36 cellular contexts compared by ENCODE assay signal in the genomic region with DNA sequence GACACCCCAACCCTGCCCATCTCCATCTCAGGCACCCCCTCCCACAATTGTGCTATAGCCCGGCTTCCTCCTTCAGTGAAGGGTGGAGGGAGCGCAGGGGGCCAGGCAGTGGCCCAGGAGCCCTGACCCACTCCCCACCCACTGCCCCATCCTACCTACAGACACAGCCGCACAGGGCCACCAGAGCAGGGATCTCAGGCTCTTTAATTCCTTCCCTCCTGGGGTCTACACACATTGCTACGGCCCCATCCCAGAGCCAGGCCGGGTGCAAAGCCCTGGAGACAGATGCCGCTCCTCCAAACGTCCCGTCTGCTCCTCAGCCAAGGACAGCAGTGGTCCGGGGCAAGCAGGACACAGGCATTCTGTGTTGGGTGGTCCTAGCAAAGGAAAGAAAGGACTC. TPM values are rescaled to one million over a fixed set of nuclear protein-coding genes. Genes with fewer than 3 reads are reported as not detected.
"Had no signal": no experiment of that assay in that cellular context is flagged by ENCODE, and none has a peak within 500 bp of the region (broad histone marks: within the 10 kb centered on the region; RNA-seq: fewer than 3 reads in every experiment).

No MANE protein-coding gene starts in this region.

- H3K27ac ChIP-seq: brain microvascular endothelial cell, epithelial cell of prostate, esophagus squamous epithelium, gastroesophageal sphincter had no signal

- ATAC-seq: activated CD8-positive, alpha-beta T cell treated with anti-CD3 and anti-CD28 coated beads for 36 hours; activated T-cell treated with anti-CD3 and anti-CD28 coated beads, Interleukin-2, amount 50 U/mL, for 4 hours; activated T-helper 17 cell treated with anti-CD3 and anti-CD28 coated beads, Interleukin-2, amount 50 U/mL, for 72 hours; effector memory CD8-positive, alpha-beta T cell; gastroesophageal sphincter had no signal

- H3K9me3 ChIP-seq: esophagus squamous epithelium, gastroesophageal sphincter had no signal

- H3K27me3 ChIP-seq: brain microvascular endothelial cell, gastroesophageal sphincter had no signal

- H3K36me3 Mint-ChIP-seq: activated naive CD8-positive, alpha-beta T cell had no signal

- H3K27me3 Mint-ChIP-seq: central memory CD8-positive, alpha-beta T cell had no signal

- H3K4me1 ChIP-seq: esophagus squamous epithelium, gastroesophageal sphincter had no signal

- H3K9me3 Mint-ChIP-seq: activated CD4-positive, alpha-beta T cell treated with anti-CD3 and anti-CD28 coated beads, Interleukin-2, amount 10 ng/mL, durations not matched to agents 7 days and 5 days; activated T-helper 17 cell treated with anti-CD3 and anti-CD28 coated beads, Interleukin-2, amount 50 U/mL, for 72 hours; central memory CD8-positive, alpha-beta T cell; effector memory CD8-positive, alpha-beta T cell had no signal

- H3K4me3 ChIP-seq: esophagus squamous epithelium, gastroesophageal sphincter had no signal

- FAIRE-seq: astrocyte, bronchial epithelial cell, colon, endometrium, endothelial cell of umbilical vein had no signal

- H3K27ac Mint-ChIP-seq: activated CD4-positive, alpha-beta T cell treated with anti-CD3 and anti-CD28 coated beads, Interleukin-2, amount 10 ng/mL, durations not matched to agents 7 days and 5 days; activated CD8-positive, alpha-beta T cell treated with anti-CD3 and anti-CD28 coated beads for 36 hours; activated naive CD8-positive, alpha-beta T cell; activated T-helper 17 cell treated with anti-CD3 and anti-CD28 coated beads, Interleukin-2, amount 50 U/mL, for 72 hours; effector memory CD8-positive, alpha-beta T cell had no signal

- H3K36me3 ChIP-seq: brain microvascular endothelial cell, esophagus squamous epithelium, gastroesophageal sphincter had no signal

- DNase-seq: activated CD4-positive, alpha-beta T cell treated with anti-CD3 and anti-CD28 coated beads for 1 hour; activated CD4-positive, alpha-beta T cell treated with anti-CD3 and anti-CD28 coated beads for 4 hours; activated CD4-positive, alpha-beta T cell treated with anti-CD3 and anti-CD28 coated beads, Interleukin-2, amount 10 ng/mL, durations not matched to agents 7 days and 5 days; activated CD4-positive, alpha-beta T cell treated with anti-CD3 and anti-CD28 coated beads, Interleukin-2, amount 50 U/mL, for 4 hours; activated CD8-positive, alpha-beta memory T cell treated with anti-CD3 and anti-CD28 coated beads for 24 hours; activated CD8-positive, alpha-beta T cell treated with anti-CD3 and anti-CD28 coated beads for 36 hours; activated effector memory CD4-positive, alpha-beta T cell treated with Interleukin-2 at 50 U/mL for 16 hours; activated gamma-delta T cell treated with Interleukin-2 at 50 U/mL for 16 hours; activated naive CD4-positive, alpha-beta T cell treated with anti-CD3 and anti-CD28 coated beads, Interleukin-2, amount 50 U/mL, for 16 hours; activated naive CD4-positive, alpha-beta T cell treated with Interleukin-2 at 50 U/mL for 16 hours; activated T-cell treated with anti-CD3 and anti-CD28 coated beads, Interleukin-2, amount 50 U/mL, for 4 hours; amniotic stem cell; anterior cingulate cortex; brain microvascular endothelial cell; cortex of kidney; dermis blood vessel endothelial cell; effector CD4-positive, alpha-beta T cell; effector memory CD8-positive, alpha-beta T cell; esophagus squamous epithelium; foreskin melanocyte; T-helper 2 cell had no signal

- H3K4me3 Mint-ChIP-seq: activated CD4-positive, alpha-beta T cell treated with anti-CD3 and anti-CD28 coated beads, Interleukin-2, amount 10 ng/mL, durations not matched to agents 7 days and 5 days; activated CD8-positive, alpha-beta T cell treated with anti-CD3 and anti-CD28 coated beads for 36 hours; activated naive CD8-positive, alpha-beta T cell; activated T-cell treated with anti-CD3 and anti-CD28 coated beads, Interleukin-2, amount 50 U/mL, for 4 hours; activated T-helper 17 cell treated with anti-CD3 and anti-CD28 coated beads, Interleukin-2, amount 50 U/mL, for 72 hours; central memory CD8-positive, alpha-beta T cell; effector memory CD8-positive, alpha-beta T cell had no signal

- H3K4me1 Mint-ChIP-seq: activated CD4-positive, alpha-beta T cell treated with anti-CD3 and anti-CD28 coated beads, Interleukin-2, amount 10 ng/mL, durations not matched to agents 7 days and 5 days; activated T-helper 17 cell treated with anti-CD3 and anti-CD28 coated beads, Interleukin-2, amount 50 U/mL, for 72 hours; central memory CD8-positive, alpha-beta T cell had no signal

RNA-seq across cellular contexts. Expression of a gene that starts 12.8 kb away (rescaled TPM):
- total RNA-seq: activated CD4-positive, alpha-beta T cell treated with anti-CD3 and anti-CD28 coated beads, Interleukin-2, amount 10 ng/mL, durations not matched to agents 7 days and 5 days; cardiac septum; endothelial cell of umbilical vein; fibroblast of lung; fibroblast of villous mesenchyme; gastroesophageal sphincter; T-helper 1 cell treated with Interleukin-12 subunit alpha and Interleukin-12 subunit beta and Interleukin-4 antibody, amounts not matched to agents 30 ng/mL and 1 ng/mL, for 36 hours had no signal
- polyA plus RNA-seq: fibroblast of lung had no signal

RNA-seq across cellular contexts. Expression of a gene that starts 39.4 kb away (rescaled TPM):
- total RNA-seq: activated CD4-positive, alpha-beta T cell treated with anti-CD3 and anti-CD28 coated beads, Interleukin-2, amount 10 ng/mL, durations not matched to agents 7 days and 5 days; dermis blood vessel endothelial cell; endothelial cell of umbilical vein; glomerular endothelial cell; T-helper 1 cell treated with Interleukin-12 subunit alpha and Interleukin-12 subunit beta and Interleukin-4 antibody, amounts not matched to agents 30 ng/mL and 1 ng/mL, for 36 hours had no signal
- polyA plus RNA-seq: fibroblast of lung had no signal
